ENCODE assay signal across 15 cellular contexts in genomic region chr2:144860421-144860820, GRCh38.
DNase-seq lines count a peak whose midpoint lies in the region; ATAC-seq and TF ChIP-seq lines count a peak whose summit lies in the region.
"Had no signal": no experiment of that assay in that cellular context is flagged by ENCODE, and none has a peak within 500 bp of the region (broad histone marks: within the 10 kb centered on the region; RNA-seq: fewer than 3 reads in every experiment).

No MANE protein-coding gene starts in this region.

- no peak overlapping the region for H3K4me3 Mint-ChIP-seq in nephron progenitor cell
- no peak overlapping the region for H3K4me3 Mint-ChIP-seq in activated T-helper 17 cell treated with anti-CD3 and anti-CD28 coated beads, Interleukin-2, amount 50 U/mL, for 72 hours
- H3K4me3 Mint-ChIP-seq: CD4-positive, CD25-positive, alpha-beta regulatory T cell; CD8-positive, alpha-beta memory T cell; H9 had no signal

- H3K4me1 Mint-ChIP-seq in nephron progenitor cell, result peaks cover 4% of the 10 kb centered on the region
- no peaks in the 10 kb centered on the region for H3K4me1 Mint-ChIP-seq in activated T-helper 17 cell treated with anti-CD3 and anti-CD28 coated beads, Interleukin-2, amount 50 U/mL, for 72 hours
- H3K4me1 Mint-ChIP-seq: CD4-positive, CD25-positive, alpha-beta regulatory T cell; CD8-positive, alpha-beta memory T cell; H9 had no signal

- no peaks in the 10 kb centered on the region for H3K27me3 ChIP-seq in kidney epithelial cell (ENCODE audit: control insufficient read depth, insufficient read depth, low read length)
- H3K27me3 ChIP-seq: BE2C had no signal

- no peaks in the 10 kb centered on the region for H3K27me3 Mint-ChIP-seq in nephron progenitor cell (ENCODE audit: low read depth, poor library complexity)
- no peaks in the 10 kb centered on the region for H3K27me3 Mint-ChIP-seq in activated T-helper 17 cell treated with anti-CD3 and anti-CD28 coated beads, Interleukin-2, amount 50 U/mL, for 72 hours
- H3K27me3 Mint-ChIP-seq: CD4-positive, CD25-positive, alpha-beta regulatory T cell had no signal

- no peak for ATAC-seq in activated T-helper 17 cell treated with anti-CD3 and anti-CD28 coated beads, Interleukin-2, amount 50 U/mL, for 72 hours (replicated peaks)

- peak; percentile 7 for DNase-seq in amniotic epithelial cell (ENCODE audit: low read depth)
- DNase-seq in kidney epithelial cell (ENCODE audit: low read depth), result peak; percentile 16
- DNase-seq in nephron progenitor cell, result peak; percentile 6
- DNase-seq in inferior parietal cortex (ENCODE audit: extremely low spot score), result no peak
- DNase-seq in NCI-H345 (lab: John Stamatoyannopoulos, UW), result no peak
- no peak for DNase-seq in activated CD4-positive, CD25-positive, alpha-beta regulatory T cell treated with anti-CD3 and anti-CD28 coated beads, Interleukin-2, amount 50 U/mL, for 72 hours
- DNase-seq: ACHN; BE2C; C1 segment of cervical spinal cord; CD4-positive, CD25-positive, alpha-beta regulatory T cell; CD8-positive, alpha-beta memory T cell; COR-L47; H9; IMR-90 had no signal

- no peak overlapping the region for H3K4me3 ChIP-seq in kidney epithelial cell (ENCODE audit: low read depth, low read length)

- no peaks in the 10 kb centered on the region for H3K9me3 Mint-ChIP-seq in nephron progenitor cell
- H3K9me3 Mint-ChIP-seq in activated T-helper 17 cell treated with anti-CD3 and anti-CD28 coated beads, Interleukin-2, amount 50 U/mL, for 72 hours, result no peaks in the 10 kb centered on the region
- H3K9me3 Mint-ChIP-seq: CD8-positive, alpha-beta memory T cell; H9 had no signal

- no peaks in the 10 kb centered on the region for H3K36me3 Mint-ChIP-seq in nephron progenitor cell (ENCODE audit: low read depth)
- H3K36me3 Mint-ChIP-seq in activated T-helper 17 cell treated with anti-CD3 and anti-CD28 coated beads, Interleukin-2, amount 50 U/mL, for 72 hours (ENCODE audit: low read depth), result no peaks in the 10 kb centered on the region
- H3K36me3 Mint-ChIP-seq: CD4-positive, CD25-positive, alpha-beta regulatory T cell; CD8-positive, alpha-beta memory T cell had no signal

- TF ChIP-seq CTCF in kidney epithelial cell (IDR thresholded peaks at IDR 0.05; ENCODE audit: insufficient read depth, low read length, poor library complexity, severe bottlenecking) (no peak), nephron progenitor cell (IDR thresholded peaks at IDR 0.05) (no peak)

- H3K36me3 ChIP-seq in kidney epithelial cell (ENCODE audit: control insufficient read depth, insufficient read depth, low read length), result no peaks in the 10 kb centered on the region
- H3K36me3 ChIP-seq: BE2C had no signal

- peak overlapping the region; percentile 39 for H3K27ac Mint-ChIP-seq in nephron progenitor cell
- no peak overlapping the region for H3K27ac Mint-ChIP-seq in activated T-helper 17 cell treated with anti-CD3 and anti-CD28 coated beads, Interleukin-2, amount 50 U/mL, for 72 hours
- H3K27ac Mint-ChIP-seq: CD4-positive, CD25-positive, alpha-beta regulatory T cell; H9 had no signal

Comparison
In these comparisons a context has a peak if more than half of its experiments do, and no peak if none do; other contexts are left out.
1. DNase-seq: peak in amniotic epithelial cell (single experiment), kidney epithelial cell (single experiment) and nephron progenitor cell (single experiment); none in inferior parietal cortex (single experiment), NCI-H345 (single experiment) and activated CD4-positive, CD25-positive, alpha-beta regulatory T cell treated with anti-CD3 and anti-CD28 coated beads, Interleukin-2, amount 50 U/mL, for 72 hours (single experiment).